Comparison of ENCODE assay signal across 8 cellular contexts in the genomic region with DNA sequence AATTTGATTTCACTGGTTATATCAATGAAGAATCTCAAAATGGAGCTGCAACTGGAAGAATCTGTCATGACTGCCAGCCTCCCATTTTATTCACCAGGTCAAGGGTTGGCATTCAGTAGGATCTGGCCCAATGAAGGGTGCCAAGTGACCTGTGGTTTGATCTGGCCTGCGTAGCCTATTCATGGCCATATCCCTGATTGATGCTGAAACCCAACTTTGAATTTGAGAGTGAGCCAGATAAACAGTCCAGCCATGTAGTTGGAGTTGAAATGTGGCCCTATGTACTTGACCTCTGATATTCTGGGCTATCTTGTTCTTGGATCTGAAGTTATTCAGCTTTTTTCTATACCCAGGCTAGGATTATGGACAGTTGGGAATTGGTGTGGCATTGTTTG. TPM values are rescaled to one million over a fixed set of nuclear protein-coding genes. Genes with fewer than 3 reads are reported as not detected.
DNase-seq lines count a peak whose midpoint lies in the region; ATAC-seq, FAIRE-seq and TF ChIP-seq lines count a peak whose summit lies in the region.

No MANE protein-coding gene starts in this region.

- H3K4me1 Mint-ChIP-seq in CD14-positive monocyte (peaks cover 37% of the 10 kb centered on the region), neural crest cell (peaks cover 37% of the 10 kb centered on the region)

- H3K9me2 ChIP-seq in MM.1S (replicated peaks; ENCODE audit: insufficient read depth, low read length), result no peaks in the 10 kb centered on the region

- H2BK5ac ChIP-seq in H1 (ENCODE audit: low read depth, low read length), result no peak overlapping the region

- H3K9ac ChIP-seq in MM.1S (ENCODE audit: low read length) (no peak overlapping the region), H1 (replicated peaks in 1 of 4; ENCODE audit: extremely low read depth in 1 of 4, low read depth in 3 of 4, low read length in 3 of 4) (peak overlapping the region in 1 of 4 experiments; percentile 41; a peak in 2 of 7 replicates)

- intact Hi-C loops in CD14-positive monocyte (cut with micrococcal nuclease), result loop anchor here (5.0 kb wide), 2 partner anchors 92 to 222 kb away; no protein-coding TSS in a partner anchor

- POLR2A ChIA-PET in H1 (lab: Charles Lee; ENCODE audit: partially characterized antibody), result interaction anchor here (0.6 to 2.8 kb wide), 6 partner anchors 10 to 66 kb away, joined by 3 to 18 read pairs (median 6); no protein-coding TSS in a partner anchor

- TF ChIP-seq RAD21 in H1 (IDR thresholded peaks at IDR 0.05 in 1 of 2, conservative IDR thresholded peaks at IDR 0.05 in 1 of 2; ENCODE audit: low read depth in 2 of 2, low read length in 2 of 2), result no peak

- no peak for TF ChIP-seq CTCF in CD14-positive monocyte (IDR thresholded peaks at IDR 0.05)
- no peak for TF ChIP-seq CTCF in MM.1S (IDR thresholded peaks at IDR 0.05; ENCODE audit: low read length)
- TF ChIP-seq CTCF in H1 (IDR thresholded peaks at IDR 0.05; ENCODE audit: control extremely low read depth in 1 of 3, insufficient read depth in 1 of 3, low read depth in 1 of 3, low read length in 3 of 3), result no peak
- no peak for TF ChIP-seq CTCF in neural crest cell (conservative IDR thresholded peaks at IDR 0.05)

- H3K9me3 ChIP-seq in MM.1S (replicated peaks; ENCODE audit: insufficient read depth, low read length) (no peaks in the 10 kb centered on the region), H1 (ENCODE audit: insufficient read depth in 2 of 2, low read depth in 1 of 2, low read length in 1 of 2) (no peaks in the 10 kb centered on the region)

- H3K4me3 ChIP-seq in MM.1S (ENCODE audit: low read length), result peak overlapping the region; percentile 99
- peak overlapping the region; percentile 88 to 99 (median 94); a peak in 7 of 8 replicates for H3K4me3 ChIP-seq in H1 (ENCODE audit: extremely low read depth in 1 of 4, insufficient read depth in 2 of 4, low read depth in 3 of 4, low read length in 4 of 4)

- H3K4me3 Mint-ChIP-seq in CD14-positive monocyte (peak overlapping the region; percentile 99 to 100), neural crest cell (peak overlapping the region; percentile 93)

- no peak for TF ChIP-seq POLR2A in H1 (IDR thresholded peaks at IDR 0.05; ENCODE audit: control extremely low read depth in 1 of 2, low read depth in 2 of 2, low read length in 2 of 2)

- no peak overlapping the region for H2BK12ac ChIP-seq in H1 (ENCODE audit: low read depth, low read length)

- no peak overlapping the region for H4K91ac ChIP-seq in H1 (replicated peaks; ENCODE audit: insufficient read length, low read length)

- peak overlapping the region; percentile 76 for H3K4me2 ChIP-seq in MM.1S (ENCODE audit: low read depth, low read length)
- peak overlapping the region; percentile 98 to 100 for H3K4me2 ChIP-seq in H1 (ENCODE audit: insufficient read depth in 1 of 2, low read depth in 2 of 2, low read length in 2 of 2)

- peaks cover 8 to 15% of the 10 kb centered on the region in 2 donors for H3K36me3 Mint-ChIP-seq in CD14-positive monocyte
- H3K36me3 Mint-ChIP-seq in neural crest cell (ENCODE audit: low read depth), result peaks cover 12% of the 10 kb centered on the region

- H3K79me1 ChIP-seq in H1 (ENCODE audit: low read depth, low read length), result no peaks in the 10 kb centered on the region; the same call in 1 of the 2 replicates

- H3K27me3 ChIP-seq in MM.1S (replicated peaks; ENCODE audit: insufficient read depth, low read length), result no peaks in the 10 kb centered on the region
- no peaks in the 10 kb centered on the region for H3K27me3 ChIP-seq in H1 (replicated peaks in 1 of 4; ENCODE audit: control insufficient read depth in 3 of 4, extremely low read depth in 1 of 4, insufficient read depth in 3 of 4, low read length in 3 of 4)

- no peak overlapping the region for H2BK15ac ChIP-seq in H1 (ENCODE audit: low read length)

- H3K4ac ChIP-seq in H1 (replicated peaks; ENCODE audit: insufficient read length, low read depth, low read length), result no peak overlapping the region

- H3K4me1 ChIP-seq in MM.1S (ENCODE audit: low read length) (peaks cover 20% of the 10 kb centered on the region), H1 (replicated peaks in 1 of 4; ENCODE audit: control insufficient read depth in 3 of 4, insufficient read depth in 4 of 4, low read length in 3 of 4) (peaks cover 0 to 11% (median 7%) of the 10 kb centered on the region in 4 experiments; a peak in 5 of 7 replicates)

- peak; percentile 13 for FAIRE-seq in H1 (lab: Jason Lieb, UNC)

- TF ChIP-seq EP300 in H1 (IDR thresholded peaks at IDR 0.05; ENCODE audit: borderline replicate concordance in 1 of 2, low read depth in 2 of 2, low read length in 2 of 2), result no peak

- H2AK5ac ChIP-seq in H1 (ENCODE audit: low read depth, low read length), result no peak overlapping the region

- peaks cover 62% of the 10 kb centered on the region for H3K79me2 ChIP-seq in MM.1S (ENCODE audit: low read length)
- peaks cover 22 to 64% of the 10 kb centered on the region in 2 experiments for H3K79me2 ChIP-seq in H1 (ENCODE audit: control insufficient read depth in 1 of 2, insufficient read depth in 2 of 2, low read length in 2 of 2)

- H3K14ac ChIP-seq in H1 (ENCODE audit: insufficient read length), result no peak overlapping the region

- peaks cover 0 to 3% (median 0%) of the 10 kb centered on the region in 3 donors for H3K27me3 Mint-ChIP-seq in CD14-positive monocyte (ENCODE audit: low read depth in 3 of 3)
- H3K27me3 Mint-ChIP-seq in neural crest cell (ENCODE audit: low read depth), result no peaks in the 10 kb centered on the region

- H3K27ac Mint-ChIP-seq in CD14-positive monocyte (peak overlapping the region in 4 of 7 donors; percentile 0 to 38 (median 20)), neural crest cell (ENCODE audit: unreplicated experiment) (peak overlapping the region; percentile 78)

- no peak overlapping the region for H2BK20ac ChIP-seq in H1 (ENCODE audit: low read length)

- H4K20me1 ChIP-seq in MM.1S (ENCODE audit: insufficient read depth, low read length) (no peaks in the 10 kb centered on the region), H1 (replicated peaks in 1 of 2; ENCODE audit: control insufficient read depth in 1 of 2, insufficient read depth in 2 of 2, low read length in 2 of 2) (no peaks in the 10 kb centered on the region)

- no peak overlapping the region for H4K5ac ChIP-seq in H1 (ENCODE audit: insufficient read length, low read depth, low read length)

- WGBS in H1 (ENCODE audit: extremely low coverage in 1 of 2, insufficient coverage in 1 of 2, insufficient read length in 1 of 2, insufficient replicate concordance in 2 of 2, low coverage in 1 of 2, low lambda C conversion rate in 2 of 2, missing lambda C conversion rate in 1 of 2), 2 experiments, result 86% methylated on average over 1 of the region's 1 CpG; no CpG with 5 or more reads in 1 of the 2 experiments

- H3K27ac ChIP-seq in MM.1S (ENCODE audit: low read length) (no peak overlapping the region), H1 (ENCODE audit: low read depth, low read length) (no peak overlapping the region)

- H4K8ac ChIP-seq in H1 (ENCODE audit: extremely low read depth, insufficient read depth, low read length), result no peak overlapping the region

- H2BK120ac ChIP-seq in H1 (replicated peaks; ENCODE audit: low read depth, low read length), result no peak overlapping the region

- H3K9me3 Mint-ChIP-seq in CD14-positive monocyte, result peaks cover 0 to 5% (median 2%) of the 10 kb centered on the region in 7 donors
- peaks cover 1% of the 10 kb centered on the region for H3K9me3 Mint-ChIP-seq in neural crest cell

- CTCF ChIA-PET in H1 (lab: Charles Lee; ENCODE audit: partially characterized antibody), result interaction anchor here (1.0 to 1.4 kb wide), 3 partner anchors 26 to 433 kb away, joined by 3 to 5 read pairs (median 3); no protein-coding TSS in a partner anchor

- no peaks in the 10 kb centered on the region for H3F3A ChIP-seq in MM.1S (ENCODE audit: insufficient read depth, low read length)

- H2AFZ ChIP-seq in MM.1S (ENCODE audit: low read length) (no peak overlapping the region), H1 (ENCODE audit: low read length) (no peak overlapping the region)

- no peak overlapping the region for H3K23ac ChIP-seq in H1 (ENCODE audit: insufficient read length)

- DNase-seq in CD14-positive monocyte (ENCODE audit: low spot score) (no peak), MM.1S (no peak), H1 (ENCODE audit: low read depth in 1 of 2, low spot score in 2 of 2) (no peak), neural crest cell (ENCODE audit: low read depth, low spot score) (no peak)

- H3K56ac ChIP-seq in H1 (replicated peaks; ENCODE audit: insufficient read length, low read depth, low read length), result no peak overlapping the region

- H3K23me2 ChIP-seq in H1 (ENCODE audit: low read depth, low read length), result peaks cover 6% of the 10 kb centered on the region

- ATAC-seq in GM21367 (IDR thresholded peaks at IDR 0.05; ENCODE audit: unreplicated experiment) (no peak), HG03159 (IDR thresholded peaks at IDR 0.05; ENCODE audit: unreplicated experiment) (no peak), GM19395 (IDR thresholded peaks at IDR 0.05; ENCODE audit: unreplicated experiment) (no peak), GM21723 (IDR thresholded peaks at IDR 0.05; ENCODE audit: unreplicated experiment) (no peak)

- no peaks in the 10 kb centered on the region for H3K36me3 ChIP-seq in MM.1S (replicated peaks; ENCODE audit: insufficient read depth, low read length)
- H3K36me3 ChIP-seq in H1 (ENCODE audit: control insufficient read depth in 2 of 4, insufficient read depth in 4 of 4, low read length in 3 of 4), result no peaks in the 10 kb centered on the region

- H3K18ac ChIP-seq in H1 (ENCODE audit: extremely low read depth, low read length), result no peak overlapping the region

TF ChIP-seq in H1, 55 proteins besides CTCF, POLR2A, EP300 and RAD21:
- TF ChIP-seq SRF (IDR thresholded peaks at IDR 0.05; ENCODE audit: low read depth, low read length), result no peak
- no peak for TF ChIP-seq NANOG (IDR thresholded peaks at IDR 0.05; ENCODE audit: insufficient read depth, low read depth, low read length, poor library complexity, severe bottlenecking)
- TF ChIP-seq HDAC6 (IDR thresholded peaks at IDR 0.05; ENCODE audit: low read depth, low read length), result no peak

RNA-seq across cellular contexts. Expression of a gene that starts 1.5 kb away (rescaled TPM):
- polyA plus RNA-seq in CD14-positive monocyte (10 to 100 TPM; 17.2 to 18.5 TPM), H1 (2011; rRNA removed) (16.8 and 22.3 TPM in 2 replicates)
- total RNA-seq in H1 (2021; fragmentation: NEBNext Ultra II Directional; extraction: Animal tissue kit (Norgen Biotek cat#: 25700)), result 45.9 and 50.9 TPM in 2 replicates
- polyA plus RNA-seq in H1 (2011; cell fraction: cytosol; rRNA removed), result 22.4 TPM
- 18.0 TPM for polyA plus RNA-seq in H1 (2011; cell fraction: nucleus; rRNA removed)
- 22.2 to 39.8 TPM (median 31.8 TPM) in 4 replicates for polyA plus RNA-seq in H1 (2012, experiment 1 of 2)
- 1.6 TPM for polyA plus RNA-seq in H1 (2012, experiment 2 of 2)
- 22.2 TPM for polyA plus RNA-seq in H1 (2013, experiment 1 of 2)
- 20.6 TPM for polyA plus RNA-seq in H1 (2013, experiment 2 of 2)
- polyA minus RNA-seq in H1 (2011; rRNA and poly(A)+ RNA removed), result 122 and 137 TPM in 2 replicates
- 26.1 TPM for polyA minus RNA-seq in H1 (2011; cell fraction: cytosol; rRNA and poly(A)+ RNA removed)
- polyA minus RNA-seq in H1 (2011; cell fraction: nucleus; rRNA and poly(A)+ RNA removed), result 126 TPM
- 45.7 and 47.5 TPM in 2 replicates for total RNA-seq in neural crest cell
